In genomic region chr14:34628681-34629135, GRCh38 we compare ENCODE assay signal across 8 cellular contexts. TPM values are rescaled to one million over a fixed set of nuclear protein-coding genes. Genes with fewer than 3 reads are reported as not detected.
A peak's percentile ranks its signal among the peaks of the same experiment; 100 is the strongest.
DNase-seq lines count a peak whose midpoint lies in the region; ATAC-seq and TF ChIP-seq lines count a peak whose summit lies in the region.

No MANE protein-coding gene starts in this region.

- no peak for ATAC-seq in natural killer cell
- no peak for ATAC-seq in GM21737 (IDR thresholded peaks at IDR 0.05; ENCODE audit: unreplicated experiment)

- peak overlapping the region; percentile 93 for H3K4me3 Mint-ChIP-seq in natural killer cell

- peaks cover 19 to 24% of the 10 kb centered on the region in 2 donors for H3K4me1 Mint-ChIP-seq in natural killer cell

- intact Hi-C loops in natural killer cell (cut with micrococcal nuclease): loop anchor here (5.0 kb wide), 1 partner anchor 91 kb away; the partner anchor contains the start of gene EAPP

- DNase-seq in NCI-H2029 (lab: John Stamatoyannopoulos, UW) (peak; percentile 67), NCI-H2029 treated with DMSO at 0.1 percent for 48 hours (lab: John Stamatoyannopoulos, UW) (no peak), T-helper 9 cell (peak; percentile 6), natural killer cell (no peak), cerebellar cortex (ENCODE audit: low spot score) (no peak), GM13977 (ENCODE audit: low spot score) (no peak)
- DNase-seq in effector CD4-positive, alpha-beta T cell: peak; percentile 3

- no peaks in the 10 kb centered on the region for H3K9me3 Mint-ChIP-seq in natural killer cell

- peaks cover 0 to 4% of the 10 kb centered on the region in 2 donors for H3K27me3 Mint-ChIP-seq in natural killer cell (ENCODE audit: low read depth in 2 of 2)

- in situ Hi-C loops in GM13977 (cut with MboI; ENCODE audit: low pct_unique_long_range_greater_than_20kb, low sequenced_read_pairs, unreplicated experiment): no loop called here

- TF ChIP-seq CTCF in natural killer cell (IDR thresholded peaks at IDR 0.05) (no peak), GM13977 (IDR thresholded peaks at IDR 0.05; ENCODE audit: extremely low read depth, insufficient read depth, missing control alignments) (no peak)

- peak overlapping the region; percentile 83 to 96 for H3K27ac Mint-ChIP-seq in natural killer cell

- no peaks in the 10 kb centered on the region for H3K36me3 Mint-ChIP-seq in natural killer cell

RNA-seq across cellular contexts. Expression of gene SNX6, which starts 1.2 kb away (rescaled TPM):
- 10 to 100 TPM; 62.6 to 77.7 (median 67.1) TPM for total RNA-seq in natural killer cell

Comparison
In these comparisons a context has a peak if more than half of its experiments do, and no peak if none do; other contexts are left out.
1. DNase-seq: peak in NCI-H2029 (single experiment), T-helper 9 cell (single experiment) and effector CD4-positive, alpha-beta T cell (single experiment); none in NCI-H2029 treated with DMSO at 0.1 percent for 48 hours (single experiment), natural killer cell (single experiment), cerebellar cortex (single experiment) and GM13977 (single experiment).